1 cellular context compared by ENCODE assay signal in genomic region chr15:63041982-63042878, GRCh38.
A peak's percentile ranks its signal among the peaks of the same experiment; 100 is the strongest.
TF ChIP-seq lines count a peak whose summit lies in the region.

Gene TPM1 (plus strand): TSS chr15:63042747. CDS start chr15:63042830, 83 bp downstream.

TF ChIP-seq in WTC11, 78 proteins besides CTCF, POLR2A, EP300 and RAD21 (continued from another document):
- TF ChIP-seq E2F4 (CRISPR knock-in tag; IDR thresholded peaks at IDR 0.05; ENCODE audit: borderline replicate concordance, low read depth) (no peak; the same call in 1 of the 2 replicates), ZNF532 (CRISPR knock-in tag; IDR thresholded peaks at IDR 0.05; ENCODE audit: borderline replicate concordance) (no peak), TEAD4 (CRISPR knock-in tag; IDR thresholded peaks at IDR 0.05) (no peak), KAT7 (CRISPR knock-in tag; IDR thresholded peaks at IDR 0.05; ENCODE audit: borderline replicate concordance) (peak; percentile 57; the same call in 1 of the 2 replicates), MAX (CRISPR knock-in tag; IDR thresholded peaks at IDR 0.05) (peak; percentile 53; the same call in 1 of the 2 replicates), SP1 (CRISPR knock-in tag; conservative IDR thresholded peaks at IDR 0.05) (peak; percentile 33), ZNF416 (CRISPR knock-in tag; IDR thresholded peaks at IDR 0.05) (peak; percentile 85), NFYB (CRISPR knock-in tag; conservative IDR thresholded peaks at IDR 0.05; ENCODE audit: low read depth) (no peak)
- TF ChIP-seq, protein P1, sequence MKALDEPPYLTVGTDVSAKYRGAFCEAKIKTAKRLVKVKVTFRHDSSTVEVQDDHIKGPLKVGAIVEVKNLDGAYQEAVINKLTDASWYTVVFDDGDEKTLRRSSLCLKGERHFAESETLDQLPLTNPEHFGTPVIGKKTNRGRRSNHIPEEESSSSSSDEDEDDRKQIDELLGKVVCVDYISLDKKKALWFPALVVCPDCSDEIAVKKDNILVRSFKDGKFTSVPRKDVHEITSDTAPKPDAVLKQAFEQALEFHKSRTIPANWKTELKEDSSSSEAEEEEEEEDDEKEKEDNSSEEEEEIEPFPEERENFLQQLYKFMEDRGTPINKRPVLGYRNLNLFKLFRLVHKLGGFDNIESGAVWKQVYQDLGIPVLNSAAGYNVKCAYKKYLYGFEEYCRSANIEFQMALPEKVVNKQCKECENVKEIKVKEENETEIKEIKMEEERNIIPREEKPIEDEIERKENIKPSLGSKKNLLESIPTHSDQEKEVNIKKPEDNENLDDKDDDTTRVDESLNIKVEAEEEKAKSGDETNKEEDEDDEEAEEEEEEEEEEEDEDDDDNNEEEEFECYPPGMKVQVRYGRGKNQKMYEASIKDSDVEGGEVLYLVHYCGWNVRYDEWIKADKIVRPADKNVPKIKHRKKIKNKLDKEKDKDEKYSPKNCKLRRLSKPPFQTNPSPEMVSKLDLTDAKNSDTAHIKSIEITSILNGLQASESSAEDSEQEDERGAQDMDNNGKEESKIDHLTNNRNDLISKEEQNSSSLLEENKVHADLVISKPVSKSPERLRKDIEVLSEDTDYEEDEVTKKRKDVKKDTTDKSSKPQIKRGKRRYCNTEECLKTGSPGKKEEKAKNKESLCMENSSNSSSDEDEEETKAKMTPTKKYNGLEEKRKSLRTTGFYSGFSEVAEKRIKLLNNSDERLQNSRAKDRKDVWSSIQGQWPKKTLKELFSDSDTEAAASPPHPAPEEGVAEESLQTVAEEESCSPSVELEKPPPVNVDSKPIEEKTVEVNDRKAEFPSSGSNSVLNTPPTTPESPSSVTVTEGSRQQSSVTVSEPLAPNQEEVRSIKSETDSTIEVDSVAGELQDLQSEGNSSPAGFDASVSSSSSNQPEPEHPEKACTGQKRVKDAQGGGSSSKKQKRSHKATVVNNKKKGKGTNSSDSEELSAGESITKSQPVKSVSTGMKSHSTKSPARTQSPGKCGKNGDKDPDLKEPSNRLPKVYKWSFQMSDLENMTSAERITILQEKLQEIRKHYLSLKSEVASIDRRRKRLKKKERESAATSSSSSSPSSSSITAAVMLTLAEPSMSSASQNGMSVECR (CRISPR knock-in tag; IDR thresholded peaks at IDR 0.05; ENCODE audit: borderline replicate concordance), result peak; percentile 83; the same call in 1 of the 2 replicates
- TF ChIP-seq, protein P2, sequence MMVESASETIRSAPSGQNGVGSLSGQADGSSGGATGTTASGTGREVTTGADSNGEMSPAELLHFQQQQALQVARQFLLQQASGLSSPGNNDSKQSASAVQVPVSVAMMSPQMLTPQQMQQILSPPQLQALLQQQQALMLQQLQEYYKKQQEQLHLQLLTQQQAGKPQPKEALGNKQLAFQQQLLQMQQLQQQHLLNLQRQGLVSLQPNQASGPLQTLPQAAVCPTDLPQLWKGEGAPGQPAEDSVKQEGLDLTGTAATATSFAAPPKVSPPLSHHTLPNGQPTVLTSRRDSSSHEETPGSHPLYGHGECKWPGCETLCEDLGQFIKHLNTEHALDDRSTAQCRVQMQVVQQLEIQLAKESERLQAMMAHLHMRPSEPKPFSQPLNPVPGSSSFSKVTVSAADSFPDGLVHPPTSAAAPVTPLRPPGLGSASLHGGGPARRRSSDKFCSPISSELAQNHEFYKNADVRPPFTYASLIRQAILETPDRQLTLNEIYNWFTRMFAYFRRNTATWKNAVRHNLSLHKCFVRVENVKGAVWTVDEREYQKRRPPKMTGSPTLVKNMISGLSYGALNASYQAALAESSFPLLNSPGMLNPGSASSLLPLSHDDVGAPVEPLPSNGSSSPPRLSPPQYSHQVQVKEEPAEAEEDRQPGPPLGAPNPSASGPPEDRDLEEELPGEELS (CRISPR knock-in tag; IDR thresholded peaks at IDR 0.05), result peak; percentile 17; the same call in 1 of the 2 replicates
